In the genomic region with DNA sequence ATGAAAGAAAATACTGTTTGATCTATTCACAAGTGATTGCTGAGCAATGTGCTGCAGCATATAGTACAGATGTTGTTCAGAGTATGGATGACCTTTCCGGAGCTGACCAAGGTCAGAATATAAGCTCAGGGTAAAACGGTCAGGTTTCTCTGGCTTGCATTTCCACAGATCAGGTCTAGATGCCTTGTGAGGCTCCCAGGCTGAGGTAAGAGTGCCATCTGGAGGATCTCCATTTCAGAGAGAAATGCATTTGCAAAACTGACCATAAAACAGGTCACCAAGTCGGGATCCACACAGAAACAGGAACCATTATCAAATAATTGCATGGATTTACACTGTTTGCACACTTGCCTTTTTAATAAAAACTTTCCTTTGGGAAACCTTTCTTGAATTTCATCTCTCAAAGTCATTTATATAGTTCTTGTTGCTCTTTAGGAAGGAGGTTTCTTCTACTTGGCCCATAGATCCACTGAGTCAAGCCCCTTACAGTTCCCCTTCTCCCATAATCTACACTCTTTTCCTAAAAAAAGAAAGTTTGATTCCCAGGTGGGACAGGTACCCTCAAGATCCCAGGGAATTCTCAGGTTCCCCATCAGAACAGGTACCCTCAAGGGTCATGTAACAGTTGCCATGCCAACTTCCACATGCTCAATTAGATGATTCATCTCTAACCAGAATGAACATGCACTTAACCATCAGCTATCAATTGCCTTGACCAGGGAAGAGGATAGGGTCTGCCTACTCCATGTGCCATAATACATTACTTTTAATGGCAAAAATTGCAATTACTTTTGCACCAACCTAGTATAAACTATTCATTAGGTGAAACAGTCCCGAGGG, we compare ENCODE assay signal across 9 cellular contexts. TPM values are rescaled to one million over a fixed set of nuclear protein-coding genes. Genes with fewer than 3 reads are reported as not detected.
A peak's percentile ranks its signal among the peaks of the same experiment; 100 is the strongest.
DNase-seq lines count a peak whose midpoint lies in the region; ATAC-seq and TF ChIP-seq lines count a peak whose summit lies in the region.
"Had no signal": no experiment of that assay in that cellular context is flagged by ENCODE, and none has a peak within 500 bp of the region (broad histone marks: within the 10 kb centered on the region; RNA-seq: fewer than 3 reads in every experiment).

No MANE protein-coding gene starts in this region.

- H3K4me3 ChIP-seq in GM06990 (replicated peaks; ENCODE audit: low read depth, low read length) (no peak overlapping the region), smooth muscle cell (no peak overlapping the region)

- no peak for ATAC-seq in GM18907 (IDR thresholded peaks at IDR 0.05; ENCODE audit: unreplicated experiment)
- no peak for ATAC-seq in GM21529 (IDR thresholded peaks at IDR 0.05; ENCODE audit: unreplicated experiment)

- H3K9ac ChIP-seq in smooth muscle cell (ENCODE audit: low read depth) = no peak overlapping the region

- H3K9me3 ChIP-seq in smooth muscle cell (replicated peaks; ENCODE audit: low read depth) = no peaks in the 10 kb centered on the region

- no peaks in the 10 kb centered on the region for H4K20me1 ChIP-seq in smooth muscle cell (ENCODE audit: low read depth)

- H3K36me3 ChIP-seq in GM06990 (ENCODE audit: control insufficient read depth, insufficient read depth, low read length) (peaks cover 2% of the 10 kb centered on the region), smooth muscle cell (ENCODE audit: low read depth) (no peaks in the 10 kb centered on the region)

- H2AFZ ChIP-seq in smooth muscle cell (ENCODE audit: low read depth) = no peak overlapping the region

- H3F3A ChIP-seq in smooth muscle cell (ENCODE audit: low read depth) = no peaks in the 10 kb centered on the region

- H3K27me3 ChIP-seq in GM06990 (replicated peaks; ENCODE audit: control insufficient read depth, insufficient read depth, low read length) = no peaks in the 10 kb centered on the region
- H3K27me3 ChIP-seq in smooth muscle cell (ENCODE audit: low read depth) = no peaks in the 10 kb centered on the region

- H3K4me1 ChIP-seq in smooth muscle cell (ENCODE audit: low read depth) = no peaks in the 10 kb centered on the region

- no peak overlapping the region for H3K4me2 ChIP-seq in smooth muscle cell

- peak; percentile 23 for TF ChIP-seq CTCF in GM06990 (IDR thresholded peaks at IDR 0.05; ENCODE audit: insufficient read depth, low read length, poor library complexity, severe bottlenecking)
- peak; percentile 65 for TF ChIP-seq CTCF in smooth muscle cell (IDR thresholded peaks at IDR 0.05; ENCODE audit: borderline replicate concordance, insufficient read depth, poor library complexity, severe bottlenecking)

- DNase-seq in GM06990 (ENCODE audit: extremely low read depth, insufficient read length) (no peak), NCI-H2081 (lab: John Stamatoyannopoulos, UW) (peak; percentile 45 to 47), amniotic stem cell (lab: John Stamatoyannopoulos, UW) (peak; percentile 19), hepatic stellate cell (ENCODE audit: low spot score) (peak; percentile 13), smooth muscle cell (lab: John Stamatoyannopoulos, UW; ENCODE audit: unreplicated experiment) (no peak)
- DNase-seq in activated CD4-positive, alpha-beta T cell treated with anti-CD3 and anti-CD28 coated beads, Interleukin-2, amount 50 U/mL, for 4 hours = no peak

- H3K27ac ChIP-seq in smooth muscle cell (ENCODE audit: low read depth) = no peak overlapping the region

- 43% methylated on average over 4 of the region's 4 CpGs for WGBS in smooth muscle cell (ENCODE audit: low lambda C conversion rate)

- H3K79me2 ChIP-seq in smooth muscle cell (ENCODE audit: low read depth) = no peaks in the 10 kb centered on the region

RNA-seq across cellular contexts. Expression of a gene that starts 25.0 kb away (rescaled TPM):
- 1.4 TPM in 1 of 2 replicates, not detected in the other for total RNA-seq in smooth muscle cell
- 0.13 and 0.43 TPM in 2 replicates for polyA plus RNA-seq in smooth muscle cell

RNA-seq across cellular contexts. Expression of a gene that starts 42.4 kb away (rescaled TPM):
- 20.7 and 23.0 TPM in 2 replicates for total RNA-seq in smooth muscle cell
- polyA plus RNA-seq in smooth muscle cell = 15.4 and 15.6 TPM in 2 replicates

RNA-seq across cellular contexts. Expression of a gene that starts 48.5 kb away (rescaled TPM):
- not detected in 2 replicates for total RNA-seq in smooth muscle cell
- not detected in 2 replicates for polyA plus RNA-seq in smooth muscle cell
- total RNA-seq: T-helper 1 cell treated with Interleukin-12 subunit alpha and Interleukin-12 subunit beta and Interleukin-4 antibody, amounts not matched to agents 30 ng/mL and 1 ng/mL, for 36 hours had no signal

Comparison
In these comparisons a context has a peak if more than half of its experiments do, and no peak if none do; other contexts are left out.
1. DNase-seq: peak in NCI-H2081 (2 of 2), amniotic stem cell (single experiment) and hepatic stellate cell (single experiment); none in GM06990 (single experiment), smooth muscle cell (single experiment) and activated CD4-positive, alpha-beta T cell treated with anti-CD3 and anti-CD28 coated beads, Interleukin-2, amount 50 U/mL, for 4 hours (0 of 2).